21 cellular contexts compared by ENCODE assay signal in genomic region chr2:141186413-141187062, GRCh38.
DNase-seq lines count a peak whose midpoint lies in the region; FAIRE-seq and TF ChIP-seq lines count a peak whose summit lies in the region.
"Had no signal": no experiment of that assay in that cellular context is flagged by ENCODE, and none has a peak within 500 bp of the region (broad histone marks: within the 10 kb centered on the region; RNA-seq: fewer than 3 reads in every experiment).

No MANE protein-coding gene starts in this region.

- TF ChIP-seq EP300 in SK-N-SH (IDR thresholded peaks at IDR 0.05; ENCODE audit: borderline replicate concordance in 1 of 2, low read depth in 1 of 2, low read length in 1 of 2) = no peak

- H3K27me3 Mint-ChIP-seq in nephron progenitor cell (ENCODE audit: low read depth, poor library complexity) = no peaks in the 10 kb centered on the region
- H3K27me3 Mint-ChIP-seq: CD4-positive, alpha-beta T cell had no signal

- POLR2A ChIA-PET in SK-N-SH (lab: Yijun Ruan, JAX) (no interaction called here), endothelial cell of umbilical vein (lab: Charles Lee) (no interaction called here)

- H3K36me3 Mint-ChIP-seq in nephron progenitor cell (ENCODE audit: low read depth) = no peaks in the 10 kb centered on the region

- H3K9ac ChIP-seq in SK-N-SH (no peak overlapping the region), endothelial cell of umbilical vein (replicated peaks; ENCODE audit: extremely low read depth, insufficient read depth, low read length) (no peak overlapping the region)
- H3K9ac ChIP-seq: BLaER1 had no signal

- H3K27ac ChIP-seq in SK-N-SH (ENCODE audit: low read depth in 2 of 2, low read length in 1 of 2) = peak overlapping the region; percentile 16 to 20; a peak in 3 of 4 replicates
- no peak overlapping the region for H3K27ac ChIP-seq in endothelial cell of umbilical vein (ENCODE audit: insufficient read depth, low read depth, low read length)
- no peak overlapping the region for H3K27ac ChIP-seq in ascending aorta
- H3K27ac ChIP-seq: BLaER1, SJSA1 had no signal

- H3K36me3 ChIP-seq in SK-N-SH (replicated peaks in 1 of 2; ENCODE audit: control insufficient read depth in 1 of 2, insufficient read depth in 2 of 2, low read length in 1 of 2) (no peaks in the 10 kb centered on the region), endothelial cell of umbilical vein (ENCODE audit: control insufficient read depth in 2 of 2, extremely low read depth in 1 of 2, insufficient read depth in 2 of 2, low read length in 2 of 2) (no peaks in the 10 kb centered on the region), ascending aorta (no peaks in the 10 kb centered on the region)
- H3K36me3 ChIP-seq: BLaER1, SJSA1 had no signal

- no peak overlapping the region for H3K4me3 ChIP-seq in SK-N-SH (ENCODE audit: low read depth in 2 of 2, low read length in 1 of 2)
- no peak overlapping the region for H3K4me3 ChIP-seq in endothelial cell of umbilical vein (replicated peaks in 1 of 3; ENCODE audit: insufficient read depth in 1 of 3, low read depth in 1 of 3, low read length in 3 of 3)
- no peak overlapping the region for H3K4me3 ChIP-seq in ascending aorta
- H3K4me3 ChIP-seq: BLaER1, SJSA1 had no signal

- H3K4me1 Mint-ChIP-seq in nephron progenitor cell = peaks cover 11% of the 10 kb centered on the region

- no peak for DNase-seq in SK-N-SH
- DNase-seq in endothelial cell of umbilical vein (ENCODE audit: low read depth, low spot score) = peak; percentile 57
- DNase-seq in nephron progenitor cell = no peak
- peak; percentile 22 for DNase-seq in superior temporal gyrus (ENCODE audit: extremely low spot score)
- no peak for DNase-seq in NCI-H345 treated with DMSO at 0.1 percent for 48 hours (lab: John Stamatoyannopoulos, UW; ENCODE audit: unreplicated experiment)
- no peak for DNase-seq in HuH-7.5 (ENCODE audit: low spot score)
- DNase-seq in ascending aorta (ENCODE audit: low spot score in 2 of 2) = no peak
- DNase-seq: ACHN; CD4-positive, alpha-beta T cell; COR-L47; DMS79 treated with DMSO at 0.1 percent for 48 hours; H7; Karpas-422; NCI-H1417; NCI-H2081 treated with DMSO at 0.1 percent for 48 hours; NCI-H345; OCI-M1 had no signal

- H3K27ac Mint-ChIP-seq in nephron progenitor cell = peak overlapping the region; percentile 18
- H3K27ac Mint-ChIP-seq: CD4-positive, alpha-beta T cell had no signal

- H3F3A ChIP-seq in SK-N-SH (replicated peaks; ENCODE audit: insufficient read depth) = no peaks in the 10 kb centered on the region

- H3K9me3 Mint-ChIP-seq in nephron progenitor cell = no peaks in the 10 kb centered on the region
- H3K9me3 Mint-ChIP-seq: CD4-positive, alpha-beta T cell had no signal

- CTCF ChIA-PET in SK-N-SH (lab: Yijun Ruan, JAX) = interaction anchor here (0.7 kb wide), 1 partner anchor 672 kb away, joined by 3 read pairs; no protein-coding TSS in a partner anchor
- CTCF ChIA-PET in endothelial cell of umbilical vein (lab: Charles Lee) = no interaction called here

- no peaks in the 10 kb centered on the region for H3K9me1 ChIP-seq in endothelial cell of umbilical vein (replicated peaks; ENCODE audit: control insufficient read depth, extremely low read depth, insufficient read depth, low read length)

- BruUV-seq in endothelial cell of umbilical vein (replicated peaks; lab: Mats Ljungman, UMichigan) = no TSS peak

- no peaks in the 10 kb centered on the region for H3K9me2 ChIP-seq in SK-N-SH

- H4K20me1 ChIP-seq in SK-N-SH (ENCODE audit: insufficient read depth) (no peaks in the 10 kb centered on the region), endothelial cell of umbilical vein (replicated peaks; ENCODE audit: control insufficient read depth, extremely low read depth, insufficient read depth, low read length) (no peaks in the 10 kb centered on the region)
- H4K20me1 ChIP-seq: BLaER1 had no signal

- H3K27me3 ChIP-seq in SK-N-SH (ENCODE audit: insufficient read depth) (no peaks in the 10 kb centered on the region), endothelial cell of umbilical vein (ENCODE audit: control insufficient read depth in 2 of 2, insufficient read depth in 2 of 2, low read length in 2 of 2) (no peaks in the 10 kb centered on the region), ascending aorta (no peaks in the 10 kb centered on the region)
- H3K27me3 ChIP-seq: BLaER1, SJSA1 had no signal

- peak; percentile 43 for FAIRE-seq in endothelial cell of umbilical vein (lab: Jason Lieb, UNC)
- FAIRE-seq: GM12891, RCC 7860 had no signal

- H3K79me2 ChIP-seq in SK-N-SH (ENCODE audit: insufficient read depth) = no peaks in the 10 kb centered on the region
- no peaks in the 10 kb centered on the region for H3K79me2 ChIP-seq in endothelial cell of umbilical vein (ENCODE audit: control insufficient read depth, insufficient read depth, low read length)

- no peak for TF ChIP-seq POLR2A in endothelial cell of umbilical vein (IDR thresholded peaks at IDR 0.05; ENCODE audit: low read depth, low read length)

- H2AFZ ChIP-seq in SK-N-SH (ENCODE audit: low read depth) (peak overlapping the region; percentile 30; the same call in 1 of the 2 replicates), endothelial cell of umbilical vein (ENCODE audit: low read depth, low read length) (no peak overlapping the region)

- no peaks in the 10 kb centered on the region; a peak in 1 of 4 replicates for H3K4me1 ChIP-seq in SK-N-SH (ENCODE audit: control insufficient read depth in 1 of 2, insufficient read depth in 2 of 2, low read depth in 1 of 2, low read length in 1 of 2)
- no peaks in the 10 kb centered on the region for H3K4me1 ChIP-seq in endothelial cell of umbilical vein (ENCODE audit: control insufficient read depth, extremely low read depth, insufficient read depth, low read length)
- no peaks in the 10 kb centered on the region for H3K4me1 ChIP-seq in ascending aorta
- H3K4me1 ChIP-seq: BLaER1, SJSA1 had no signal

- no peak for TF ChIP-seq RAD21 in SK-N-SH (IDR thresholded peaks at IDR 0.05; ENCODE audit: low read length)

- no peaks in the 10 kb centered on the region for H3K9me3 ChIP-seq in SK-N-SH
- H3K9me3 ChIP-seq in endothelial cell of umbilical vein (replicated peaks; ENCODE audit: control insufficient read depth, insufficient read depth, low read length) = no peaks in the 10 kb centered on the region
- H3K9me3 ChIP-seq in ascending aorta = no peaks in the 10 kb centered on the region
- H3K9me3 ChIP-seq: BLaER1, SJSA1 had no signal

- H3K4me2 ChIP-seq in SK-N-SH = no peak overlapping the region
- no peak overlapping the region for H3K4me2 ChIP-seq in endothelial cell of umbilical vein (ENCODE audit: insufficient read depth, low read length)
- H3K4me2 ChIP-seq: BLaER1 had no signal

- intact Hi-C loops in endothelial cell of umbilical vein (cut with micrococcal nuclease) (no loop called here), ascending aorta (cut with DNase I) (no loop called here)

- dilution Hi-C loops in endothelial cell of umbilical vein (cut with MboI; ENCODE audit: extremely low pct_ligation_motif_present, low sequenced_read_pairs) = no loop called here

- TF ChIP-seq CTCF in SK-N-SH (IDR thresholded peaks at IDR 0.05) = no peak
- TF ChIP-seq CTCF in endothelial cell of umbilical vein (IDR thresholded peaks at IDR 0.05; ENCODE audit: extremely low read depth in 1 of 2, insufficient read depth in 1 of 2, low read depth in 1 of 2, low read length in 2 of 2) = no peak
- no peak for TF ChIP-seq CTCF in nephron progenitor cell (IDR thresholded peaks at IDR 0.05)
- no peak for TF ChIP-seq CTCF in ascending aorta (IDR thresholded peaks at IDR 0.05)

- no peak overlapping the region for H3K4me3 Mint-ChIP-seq in nephron progenitor cell
- H3K4me3 Mint-ChIP-seq: CD4-positive, alpha-beta T cell had no signal

- 54% methylated on average over 1 of the region's 1 CpG for WGBS in SK-N-SH (ENCODE audit: low lambda C conversion rate)

TF ChIP-seq in SK-N-SH, 30 proteins besides CTCF, POLR2A, EP300 and RAD21 (continues in another document):
- peak; percentile 20; the same call in 1 of the 2 replicates for TF ChIP-seq TCF12 (IDR thresholded peaks at IDR 0.05)
- TF ChIP-seq, protein P1, sequence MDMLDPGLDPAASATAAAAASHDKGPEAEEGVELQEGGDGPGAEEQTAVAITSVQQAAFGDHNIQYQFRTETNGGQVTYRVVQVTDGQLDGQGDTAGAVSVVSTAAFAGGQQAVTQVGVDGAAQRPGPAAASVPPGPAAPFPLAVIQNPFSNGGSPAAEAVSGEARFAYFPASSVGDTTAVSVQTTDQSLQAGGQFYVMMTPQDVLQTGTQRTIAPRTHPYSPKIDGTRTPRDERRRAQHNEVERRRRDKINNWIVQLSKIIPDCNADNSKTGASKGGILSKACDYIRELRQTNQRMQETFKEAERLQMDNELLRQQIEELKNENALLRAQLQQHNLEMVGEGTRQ (IDR thresholded peaks at IDR 0.05; ENCODE audit: borderline replicate concordance, low read depth, low read length) = no peak

TF ChIP-seq in endothelial cell of umbilical vein, 7 proteins besides CTCF, POLR2A, EP300 and RAD21:
- no peak for TF ChIP-seq GATA2 (IDR thresholded peaks at IDR 0.05; ENCODE audit: insufficient read depth, insufficient read length, low read depth, low read length)
- no peak for TF ChIP-seq FOS (IDR thresholded peaks at IDR 0.05; ENCODE audit: borderline replicate concordance, insufficient read depth, low read length)
- TF ChIP-seq MYC (IDR thresholded peaks at IDR 0.05; ENCODE audit: low read depth, low read length) = no peak
- no peak for TF ChIP-seq JUN (IDR thresholded peaks at IDR 0.05; ENCODE audit: borderline replicate concordance, insufficient read depth, insufficient read length, low read depth)
- no peak for TF ChIP-seq EZH2 (IDR thresholded peaks at IDR 0.05; ENCODE audit: borderline replicate concordance, low read depth, low read length, severe bottlenecking)
- no peak for TF ChIP-seq POLR2AphosphoS5 (IDR thresholded peaks at IDR 0.05; ENCODE audit: insufficient read depth, low read depth, low read length)
- TF ChIP-seq, protein P2, sequence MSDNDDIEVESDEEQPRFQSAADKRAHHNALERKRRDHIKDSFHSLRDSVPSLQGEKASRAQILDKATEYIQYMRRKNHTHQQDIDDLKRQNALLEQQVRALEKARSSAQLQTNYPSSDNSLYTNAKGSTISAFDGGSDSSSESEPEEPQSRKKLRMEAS (IDR thresholded peaks at IDR 0.05; ENCODE audit: insufficient read depth, insufficient read length) = no peak

Comparison
In these comparisons a context has a peak if more than half of its experiments do, and no peak if none do; other contexts are left out.
1. DNase-seq: peak in endothelial cell of umbilical vein (single experiment) and superior temporal gyrus (single experiment); none in SK-N-SH (single experiment), nephron progenitor cell (single experiment), NCI-H345 treated with DMSO at 0.1 percent for 48 hours (single experiment), HuH-7.5 (single experiment) and ascending aorta (0 of 2).
2. H3K27ac ChIP-seq: peak in SK-N-SH (2 of 2); none in endothelial cell of umbilical vein (single experiment) and ascending aorta (0 of 2).